8 cellular contexts compared by ENCODE assay signal in genomic region chr14:61698216-61698980, GRCh38. TPM values are rescaled to one million over a fixed set of nuclear protein-coding genes. Genes with fewer than 3 reads are reported as not detected.
DNase-seq lines count a peak whose midpoint lies in the region; ATAC-seq and TF ChIP-seq lines count a peak whose summit lies in the region.

No MANE protein-coding gene starts in this region.

- peaks cover 32 to 34% of the 10 kb centered on the region in 2 donors for H3K4me1 ChIP-seq in thyroid gland

- H3K27me3 ChIP-seq in thyroid gland = no peaks in the 10 kb centered on the region

- DNase-seq in activated T-cell treated with anti-CD3 and anti-CD28 coated beads, Interleukin-2, amount 50 U/mL, for 72 hours = no peak
- DNase-seq in activated T-cell treated with anti-CD3 and anti-CD28 coated beads for 4 hours (no peak), thyroid gland (no peak), RPMI8226 (no peak), GM03348 (ENCODE audit: low spot score) (no peak)

- H3K27me3 Mint-ChIP-seq in activated T-cell treated with anti-CD3 and anti-CD28 coated beads, Interleukin-2, amount 50 U/mL, for 72 hours (ENCODE audit: low read depth) = no peaks in the 10 kb centered on the region

- H3K9me3 ChIP-seq in iPS-18c (ENCODE audit: control insufficient read depth, insufficient read depth, low read length) (no peaks in the 10 kb centered on the region), thyroid gland (no peaks in the 10 kb centered on the region)

- H3K4me3 ChIP-seq in WI38 (ENCODE audit: low read depth, low read length) (peak overlapping the region; percentile 90), iPS-18c (ENCODE audit: insufficient read depth, low read depth, low read length) (peak overlapping the region; percentile 21; the same call in 1 of the 2 replicates), thyroid gland (replicated peaks in 1 of 3) (peak overlapping the region in 1 of 3 donors; percentile 98)

- TF ChIP-seq CTCF in WI38 (IDR thresholded peaks at IDR 0.05; ENCODE audit: low read depth, low read length) = no peak
- TF ChIP-seq CTCF in thyroid gland (IDR thresholded peaks at IDR 0.05) = no peak

- intact Hi-C loops in thyroid gland (cut with DNase I) = no loop called here

- peaks cover 47% of the 10 kb centered on the region for H3K4me1 Mint-ChIP-seq in activated T-cell treated with anti-CD3 and anti-CD28 coated beads, Interleukin-2, amount 50 U/mL, for 72 hours (ENCODE audit: low read depth)

- peak overlapping the region; percentile 98 to 100 (median 99) for H3K27ac ChIP-seq in thyroid gland

- no peak for TF ChIP-seq POLR2A in thyroid gland (IDR thresholded peaks at IDR 0.05)

- ATAC-seq in activated T-cell treated with anti-CD3 and anti-CD28 coated beads, Interleukin-2, amount 50 U/mL, for 72 hours (replicated peaks in 1 of 2) = no peak
- no peak for ATAC-seq in HG03025 (IDR thresholded peaks at IDR 0.05; ENCODE audit: low FRiP score, unreplicated experiment)

- peaks cover 24 to 47% of the 10 kb centered on the region in 2 donors for H3K36me3 Mint-ChIP-seq in activated T-cell treated with anti-CD3 and anti-CD28 coated beads, Interleukin-2, amount 50 U/mL, for 72 hours (ENCODE audit: insufficient read depth in 2 of 2)

- H3K36me3 ChIP-seq in thyroid gland = no peaks in the 10 kb centered on the region

- no peaks in the 10 kb centered on the region for H3K9me3 Mint-ChIP-seq in activated T-cell treated with anti-CD3 and anti-CD28 coated beads, Interleukin-2, amount 50 U/mL, for 72 hours

- peak overlapping the region; percentile 93 for H3K27ac Mint-ChIP-seq in activated T-cell treated with anti-CD3 and anti-CD28 coated beads, Interleukin-2, amount 50 U/mL, for 72 hours

- peak overlapping the region; percentile 94 to 97 for H3K4me3 Mint-ChIP-seq in activated T-cell treated with anti-CD3 and anti-CD28 coated beads, Interleukin-2, amount 50 U/mL, for 72 hours

- WGBS in thyroid gland, 2 donors = 46% methylated on average over 2 of the region's 2 CpGs

RNA-seq across cellular contexts. Expression of gene HIF1A, which starts 3.1 kb away (rescaled TPM):
- total RNA-seq in activated T-cell treated with anti-CD3 and anti-CD28 coated beads, Interleukin-2, amount 50 U/mL, for 72 hours = 100 to 1,000 TPM; 283 to 343 TPM
- 100 to 1,000 TPM; 137 to 295 (median 158) TPM for total RNA-seq in thyroid gland
